22 cellular contexts compared by ENCODE assay signal in the genomic region with DNA sequence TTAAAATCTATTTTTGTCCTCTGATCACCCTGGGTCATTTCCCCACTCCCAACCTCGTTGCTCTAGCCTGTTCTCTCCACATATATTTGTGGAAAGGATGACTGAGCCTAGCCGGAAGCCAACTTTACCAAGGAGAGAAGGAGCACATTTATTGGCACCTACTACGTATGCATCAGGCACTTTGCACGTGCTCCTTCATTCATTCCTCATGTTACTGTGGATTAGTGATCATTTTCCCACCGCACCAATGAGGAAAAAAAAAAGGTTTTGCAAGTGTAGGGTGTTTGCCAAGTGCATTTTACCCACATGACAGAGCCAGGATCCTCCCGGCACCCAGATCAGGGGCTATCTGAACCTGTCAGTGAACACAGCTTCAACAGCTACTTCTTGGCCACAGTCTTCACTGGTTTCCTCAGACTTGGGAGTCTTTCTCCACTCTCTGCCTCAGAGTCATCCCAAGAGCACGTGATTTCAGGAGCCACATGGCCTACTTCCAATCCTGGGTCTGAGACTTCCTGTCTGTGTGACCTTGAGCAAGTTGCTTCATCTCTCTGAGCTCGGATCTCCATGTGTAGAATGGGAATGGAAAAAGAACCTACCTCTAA. TPM values are rescaled to one million over a fixed set of nuclear protein-coding genes. Genes with fewer than 3 reads are reported as not detected.
DNase-seq lines count a peak whose midpoint lies in the region; ATAC-seq and TF ChIP-seq lines count a peak whose summit lies in the region.
"Had no signal": no experiment of that assay in that cellular context is flagged by ENCODE, and none has a peak within 500 bp of the region (broad histone marks: within the 10 kb centered on the region; RNA-seq: fewer than 3 reads in every experiment).

No MANE protein-coding gene starts in this region.

- TF ChIP-seq POLR2A in ovary (IDR thresholded peaks at IDR 0.05) = no peak

- TF ChIP-seq CTCF in MCF 10A (IDR thresholded peaks at IDR 0.05; ENCODE audit: unreplicated experiment) (no peak), mammary epithelial cell (conservative IDR thresholded peaks at IDR 0.05 in 1 of 2, IDR thresholded peaks at IDR 0.05 in 1 of 2; ENCODE audit: extremely low read depth in 1 of 2, insufficient read depth in 1 of 2, low read depth in 1 of 2, low read length in 2 of 2) (no peak), fibroblast of pulmonary artery (IDR thresholded peaks at IDR 0.05; ENCODE audit: low read length, missing control alignments) (no peak), ovary (IDR thresholded peaks at IDR 0.05) (no peak)

- TF ChIP-seq EP300 in ovary (IDR thresholded peaks at IDR 0.05) = no peak

- no peak overlapping the region for H3K9ac ChIP-seq in mammary epithelial cell (ENCODE audit: insufficient read depth, low read length)

- CTCF ChIA-PET in MCF 10A (lab: Yijun Ruan, JAX) = interaction anchor here (0.6 to 1.4 kb wide), 4 partner anchors 15 to 459 kb away, joined by 3 to 6 read pairs (median 4); no protein-coding TSS in a partner anchor
- CTCF ChIA-PET in mammary epithelial cell (lab: Charles Lee; ENCODE audit: low non-redundant PET) = no interaction called here
- CTCF ChIA-PET in CD4-positive, alpha-beta memory T cell (lab: Charles Lee; ENCODE audit: partially characterized antibody) = interaction anchor here (1.2 kb wide), 1 partner anchor 13 kb away, joined by 6 read pairs; no protein-coding TSS in a partner anchor

- in situ Hi-C loops in mammary epithelial cell (cut with MboI; ENCODE audit: low sequenced_read_pairs in 2 of 2) = no loop called here

- H3K9me3 ChIP-seq in mammary epithelial cell (replicated peaks; ENCODE audit: insufficient read depth, low read length) = no peaks in the 10 kb centered on the region
- no peaks in the 10 kb centered on the region for H3K9me3 ChIP-seq in ovary
- H3K9me3 ChIP-seq in CD4-positive, alpha-beta memory T cell (ENCODE audit: control insufficient read depth in 1 of 2, low read length in 2 of 2) = no peaks in the 10 kb centered on the region
- H3K9me3 ChIP-seq: A549 had no signal

- H3K36me3 ChIP-seq in mammary epithelial cell (ENCODE audit: insufficient read depth, low read length) = no peaks in the 10 kb centered on the region
- H3K36me3 ChIP-seq in ovary = no peaks in the 10 kb centered on the region
- no peaks in the 10 kb centered on the region for H3K36me3 ChIP-seq in CD4-positive, alpha-beta memory T cell (ENCODE audit: insufficient read depth, low read length)

- DNase-seq in MCF 10A (ENCODE audit: unreplicated experiment) (peak; percentile 26), mammary epithelial cell (no peak), H4 (ENCODE audit: low spot score) (peak; percentile 14), amniotic epithelial cell (ENCODE audit: low read depth) (peak; percentile 44), fibroblast of pulmonary artery (ENCODE audit: low read depth) (peak; percentile 39), ovary (no peak)
- no peak for DNase-seq in CD4-positive, alpha-beta memory T cell
- DNase-seq: AML-193; Calu3; CD4-positive, alpha-beta T cell; DMS79 treated with DMSO at 0.1 percent for 48 hours; EL; HFFc6 had no signal

- H3K4me2 ChIP-seq in mammary epithelial cell (ENCODE audit: insufficient read depth, low read depth, low read length) = no peak overlapping the region
- H3K4me2 ChIP-seq: A549 had no signal

- H3K4me1 Mint-ChIP-seq in MCF 10A (ENCODE audit: insufficient read depth, unreplicated experiment) = no peaks in the 10 kb centered on the region
- peaks cover 0 to 6% (median under 1%) of the 10 kb centered on the region in 4 donors for H3K4me1 Mint-ChIP-seq in CD4-positive, alpha-beta memory T cell

- peaks cover 49% of the 10 kb centered on the region for H3K27me3 ChIP-seq in mammary epithelial cell (ENCODE audit: insufficient read depth, low read length)
- peaks cover 4% of the 10 kb centered on the region for H3K27me3 ChIP-seq in ovary
- H3K27me3 ChIP-seq in CD4-positive, alpha-beta memory T cell (ENCODE audit: insufficient read depth, low read length) = peaks cover 3% of the 10 kb centered on the region

- H4K20me1 ChIP-seq in mammary epithelial cell (ENCODE audit: insufficient read depth, low read length) = no peaks in the 10 kb centered on the region

- H3K4me3 ChIP-seq in mammary epithelial cell (replicated peaks in 1 of 3; ENCODE audit: insufficient read depth in 1 of 3, low read depth in 2 of 3, low read length in 3 of 3) = no peak overlapping the region
- no peak overlapping the region for H3K4me3 ChIP-seq in fibroblast of pulmonary artery (replicated peaks; ENCODE audit: low read depth, low read length)
- H3K4me3 ChIP-seq in ovary = no peak overlapping the region
- H3K4me3 ChIP-seq in CD4-positive, alpha-beta memory T cell (ENCODE audit: low read length in 2 of 2) = no peak overlapping the region
- H3K4me3 ChIP-seq: A549, GM12878 had no signal

- peaks cover 51% of the 10 kb centered on the region for H3K27me3 Mint-ChIP-seq in MCF 10A (ENCODE audit: insufficient read depth, unreplicated experiment)
- peaks cover 23 to 29% of the 10 kb centered on the region in 2 donors for H3K27me3 Mint-ChIP-seq in CD4-positive, alpha-beta memory T cell

- BruUV-seq in MCF 10A (replicated peaks; lab: Mats Ljungman, UMichigan) = no TSS peak
- no TSS peak for BruUV-seq in mammary epithelial cell (replicated peaks; lab: Mats Ljungman, UMichigan)

- H3K9me3 Mint-ChIP-seq in MCF 10A (ENCODE audit: unreplicated experiment) = no peaks in the 10 kb centered on the region
- H3K9me3 Mint-ChIP-seq in CD4-positive, alpha-beta memory T cell = peaks cover 0 to 4% (median 0%) of the 10 kb centered on the region in 8 donors
- H3K9me3 Mint-ChIP-seq: CD4-positive, alpha-beta T cell; HFFc6 had no signal

- dilution Hi-C loops in mammary epithelial cell (cut with HindIII; ENCODE audit: low sequenced_read_pairs) = no loop called here

- H3K27ac ChIP-seq in mammary epithelial cell (ENCODE audit: insufficient read depth, low read depth, low read length) (no peak overlapping the region), ovary (no peak overlapping the region)
- H3K27ac ChIP-seq in CD4-positive, alpha-beta memory T cell (ENCODE audit: low read depth, low read length) = no peak overlapping the region
- H3K27ac ChIP-seq: 22Rv1, A549, C4-2B had no signal

- intact Hi-C loops in MCF 10A (cut with micrococcal nuclease) = no loop called here
- intact Hi-C loops in mammary epithelial cell (cut with micrococcal nuclease) = no loop called here
- intact Hi-C loops in ovary (cut with DNase I) = no loop called here
- intact Hi-C loops in CD4-positive, alpha-beta memory T cell (cut with micrococcal nuclease) = no loop called here

- no peaks in the 10 kb centered on the region for H3K36me3 Mint-ChIP-seq in MCF 10A (ENCODE audit: insufficient read depth, unreplicated experiment)
- no peaks in the 10 kb centered on the region for H3K36me3 Mint-ChIP-seq in CD4-positive, alpha-beta memory T cell

- peaks cover 9% of the 10 kb centered on the region for H3K4me1 ChIP-seq in mammary epithelial cell (ENCODE audit: insufficient read depth, low read length)
- H3K4me1 ChIP-seq in ovary (ENCODE audit: insufficient read depth) = peaks cover 4% of the 10 kb centered on the region
- H3K4me1 ChIP-seq in CD4-positive, alpha-beta memory T cell (ENCODE audit: insufficient read depth, low read length) = no peaks in the 10 kb centered on the region

- POLR2A ChIA-PET in MCF 10A (lab: Yijun Ruan, JAX) = no interaction called here
- POLR2A ChIA-PET in CD4-positive, alpha-beta memory T cell (lab: Charles Lee; ENCODE audit: partially characterized antibody) = no interaction called here

- H3K27ac Mint-ChIP-seq in MCF 10A (ENCODE audit: low read depth, unreplicated experiment) = no peak overlapping the region
- H3K27ac Mint-ChIP-seq in CD4-positive, alpha-beta memory T cell = no peak overlapping the region
- H3K27ac Mint-ChIP-seq: CD4-positive, alpha-beta T cell; HFFc6 had no signal

- H3K4me3 Mint-ChIP-seq in MCF 10A (ENCODE audit: unreplicated experiment) = no peak overlapping the region
- H3K4me3 Mint-ChIP-seq in CD4-positive, alpha-beta memory T cell = no peak overlapping the region
- H3K4me3 Mint-ChIP-seq: CD4-positive, alpha-beta T cell; HFFc6 had no signal

- no peaks in the 10 kb centered on the region for H3K79me2 ChIP-seq in mammary epithelial cell (ENCODE audit: insufficient read depth, low read length)

- no peak overlapping the region for H2AFZ ChIP-seq in mammary epithelial cell (ENCODE audit: low read depth, low read length)

- WGBS in mammary epithelial cell (ENCODE audit: low coverage, missing lambda C conversion rate) = 48% methylated on average over 8 of the region's 8 CpGs
- 43 to 53% (median 50%) methylated on average over 8 of the region's 8 CpGs for WGBS in ovary, 3 donors

- ATAC-seq in HG03097 (IDR thresholded peaks at IDR 0.05; ENCODE audit: low FRiP score, unreplicated experiment) = no peak
- ATAC-seq: A549, GM12878, HCT116 had no signal

RNA-seq across cellular contexts. Expression of gene C1QL2, which starts 1.9 kb away (rescaled TPM):
- total RNA-seq in MCF 10A (2022) = not detected in 2 replicates
- total RNA-seq in mammary epithelial cell = not detected
- polyA plus RNA-seq in mammary epithelial cell = not detected
- polyA minus RNA-seq in mammary epithelial cell = not detected
- total RNA-seq in H4 (2014; rRNA removed; shearing (Covaris generic)) = not detected in 2 replicates
- total RNA-seq in ovary = under 1 TPM in 4 of 7 donors, not detected in 3; 0.10 to 0.23 (median 0.17) TPM
- polyA plus RNA-seq in ovary = not detected
- total RNA-seq in CD4-positive, alpha-beta memory T cell = not detected
- polyA plus RNA-seq in CD4-positive, alpha-beta memory T cell = not detected
- total RNA-seq: Calu3; CD4-positive, alpha-beta T cell; G401; GM12878; HFFc6; HT-29 had no signal
- polyA plus RNA-seq: A549, BJ, GM12878 had no signal

Comparison
In these comparisons a context has a peak if more than half of its experiments do, and no peak if none do; other contexts are left out.
1. DNase-seq: peak in MCF 10A (single experiment), H4 (single experiment), amniotic epithelial cell (single experiment) and fibroblast of pulmonary artery (single experiment); none in mammary epithelial cell (single experiment), ovary (0 of 5) and CD4-positive, alpha-beta memory T cell (0 of 5).